8 cellular contexts compared by ENCODE assay signal in genomic region chr4:56907489-56908205, GRCh38. TPM values are rescaled to one million over a fixed set of nuclear protein-coding genes. Genes with fewer than 3 reads are reported as not detected.
DNase-seq lines count a peak whose midpoint lies in the region; ATAC-seq and TF ChIP-seq lines count a peak whose summit lies in the region.

REST (plus strand) TSS chr4:56907900; CDS start chr4:56910639, 2,739 bp downstream.

- peaks cover 15% of the 10 kb centered on the region for H3K36me3 Mint-ChIP-seq in WTC11

- H3K36me3 ChIP-seq in mammary epithelial cell (ENCODE audit: insufficient read depth, low read length) (no peaks in the 10 kb centered on the region), smooth muscle cell (ENCODE audit: low read depth) (no peaks in the 10 kb centered on the region)

- peaks cover 9% of the 10 kb centered on the region for H3F3A ChIP-seq in smooth muscle cell (ENCODE audit: low read depth)

- peak within 1 kb of the TSS; percentile 93 for H3K4me2 ChIP-seq in mammary epithelial cell (ENCODE audit: insufficient read depth, low read depth, low read length)
- H3K4me2 ChIP-seq in smooth muscle cell = peak within 1 kb of the TSS; percentile 88

- intact Hi-C loops in mammary epithelial cell (cut with micrococcal nuclease) = loop anchor here (2.0 kb wide), 1 partner anchor 29 kb away; no protein-coding TSS in a partner anchor

- peak within 1 kb of the TSS; percentile 77 for H3K4me3 Mint-ChIP-seq in WTC11

- ATAC-seq in GM18498 (IDR thresholded peaks at IDR 0.05; ENCODE audit: unreplicated experiment) (peak; percentile 60), WTC11 (peak; percentile 79)

- H3K9ac ChIP-seq in mammary epithelial cell (ENCODE audit: insufficient read depth, low read length) (peak within 1 kb of the TSS; percentile 37), smooth muscle cell (ENCODE audit: low read depth) (peak within 1 kb of the TSS; percentile 58)

- TF ChIP-seq CTCF in HFF-Myc (IDR thresholded peaks at IDR 0.05; ENCODE audit: low read depth, low read length, missing control alignments) (no peak), WTC11 (IDR thresholded peaks at IDR 0.05) (no peak), mammary epithelial cell (conservative IDR thresholded peaks at IDR 0.05 in 1 of 2, IDR thresholded peaks at IDR 0.05 in 1 of 2; ENCODE audit: extremely low read depth in 1 of 2, insufficient read depth in 1 of 2, low read depth in 1 of 2, low read length in 2 of 2) (no peak), smooth muscle cell (IDR thresholded peaks at IDR 0.05; ENCODE audit: borderline replicate concordance, insufficient read depth, poor library complexity, severe bottlenecking) (no peak)

- no peaks in the 10 kb centered on the region for H4K20me1 ChIP-seq in mammary epithelial cell (ENCODE audit: insufficient read depth, low read length)
- peaks cover 34% of the 10 kb centered on the region for H4K20me1 ChIP-seq in smooth muscle cell (ENCODE audit: low read depth)

- H3K27me3 Mint-ChIP-seq in WTC11 (ENCODE audit: low read depth) = peaks cover 31% of the 10 kb centered on the region

- H3K4me1 Mint-ChIP-seq in WTC11 = peaks cover 56% of the 10 kb centered on the region

- peak within 1 kb of the TSS; percentile 93 for H3K27ac Mint-ChIP-seq in WTC11

- H3K9me3 Mint-ChIP-seq in WTC11 = no peaks in the 10 kb centered on the region

- POLR2A ChIA-PET in WTC11 (lab: Charles Lee) = interaction anchor here (0.6 to 2.0 kb wide), 6 partner anchors 15 to 70 kb away, joined by 3 to 18 read pairs (median 3); partner anchors contain the start of genes NOA1 and POLR2B

- H3K27me3 ChIP-seq in mammary epithelial cell (ENCODE audit: insufficient read depth, low read length) (peaks cover 2% of the 10 kb centered on the region), smooth muscle cell (ENCODE audit: low read depth) (no peaks in the 10 kb centered on the region)

- peak within 1 kb of the TSS; percentile 83 for H2AFZ ChIP-seq in mammary epithelial cell (ENCODE audit: low read depth, low read length)
- H2AFZ ChIP-seq in smooth muscle cell (ENCODE audit: low read depth) = peak within 1 kb of the TSS; percentile 96

- H3K79me2 ChIP-seq in mammary epithelial cell (ENCODE audit: insufficient read depth, low read length) (peaks cover 44% of the 10 kb centered on the region), smooth muscle cell (ENCODE audit: low read depth) (peaks cover 38% of the 10 kb centered on the region)

- H3K27ac ChIP-seq in mammary epithelial cell (ENCODE audit: insufficient read depth, low read depth, low read length) (peak within 1 kb of the TSS; percentile 63), smooth muscle cell (ENCODE audit: low read depth) (peak within 1 kb of the TSS; percentile 85)

- CTCF ChIA-PET in WTC11 (lab: Charles Lee) (interaction anchor here (0.8 to 2.1 kb wide), 10 partner anchors 33 to 283 kb away, joined by 3 to 11 read pairs (median 6); partner anchors contain the start of genes NOA1, POLR2B and SPINK2), mammary epithelial cell (lab: Charles Lee; ENCODE audit: low non-redundant PET) (interaction anchor here (0.6 kb wide), 1 partner anchor 443 kb away, joined by 5 read pairs; no protein-coding TSS in a partner anchor)

- in situ Hi-C loops in mammary epithelial cell (cut with MboI; ENCODE audit: low sequenced_read_pairs in 2 of 2) = no loop called here

- H3K4me3 ChIP-seq in HFF-Myc (replicated peaks; ENCODE audit: low read depth, low read length) = peak within 1 kb of the TSS; percentile 86
- H3K4me3 ChIP-seq in mammary epithelial cell (replicated peaks in 1 of 3; ENCODE audit: insufficient read depth in 1 of 3, low read depth in 2 of 3, low read length in 3 of 3) = peak within 1 kb of the TSS; percentile 68 to 92 (median 90)
- H3K4me3 ChIP-seq in smooth muscle cell = peak within 1 kb of the TSS; percentile 99

- 0% methylated on average over 4 of the region's 74 CpGs for WGBS in mammary epithelial cell (ENCODE audit: low coverage, missing lambda C conversion rate)
- WGBS in smooth muscle cell (ENCODE audit: low lambda C conversion rate) = 1% methylated on average over 54 of the region's 74 CpGs

- no peaks in the 10 kb centered on the region for H3K9me3 ChIP-seq in mammary epithelial cell (replicated peaks; ENCODE audit: insufficient read depth, low read length)
- no peaks in the 10 kb centered on the region for H3K9me3 ChIP-seq in smooth muscle cell (replicated peaks; ENCODE audit: low read depth)

- no peak for DNase-seq in HFF-Myc (ENCODE audit: extremely low read depth, low read depth)
- peak; percentile 82 for DNase-seq in NAMALWA (ENCODE audit: low spot score)
- peak; percentile 91 for DNase-seq in WTC11 (ENCODE audit: low spot score)
- peak; percentile 55 for DNase-seq in mammary epithelial cell
- peak; percentile 89 for DNase-seq in iPS-NIHi7 (ENCODE audit: extremely low spot score)
- peak; percentile 52 for DNase-seq in smooth muscle cell (lab: John Stamatoyannopoulos, UW; ENCODE audit: unreplicated experiment)
- no peak for DNase-seq in middle frontal gyrus (ENCODE audit: extremely low spot score, low spot score)

- H3K4me1 ChIP-seq in mammary epithelial cell (ENCODE audit: insufficient read depth, low read length) (peaks cover 15% of the 10 kb centered on the region), smooth muscle cell (ENCODE audit: low read depth) (peaks cover 21% of the 10 kb centered on the region)

- BruUV-seq in mammary epithelial cell (replicated peaks; lab: Mats Ljungman, UMichigan) = no TSS peak

- dilution Hi-C loops in mammary epithelial cell (cut with HindIII; ENCODE audit: low sequenced_read_pairs) = no loop called here

TF ChIP-seq in WTC11, 78 proteins besides CTCF, POLR2A, EP300 and RAD21:
- TF ChIP-seq ATF6 (CRISPR knock-in tag; IDR thresholded peaks at IDR 0.05) (no peak), SP1 (CRISPR knock-in tag; conservative IDR thresholded peaks at IDR 0.05) (peak; percentile 58), ZNF671 (CRISPR knock-in tag; IDR thresholded peaks at IDR 0.05) (no peak), JUN (CRISPR knock-in tag; IDR thresholded peaks at IDR 0.05) (no peak)
TF ChIP-seq in WTC11: peak in this region for 1.

RNA-seq across cellular contexts. Expression of gene REST, which starts in this region (rescaled TPM):
- total RNA-seq in WTC11 (2021) (73.9 to 76.4 TPM (median 75.1 TPM) in 3 replicates), mammary epithelial cell (10 to 100 TPM; 45.6 to 52.2 TPM), smooth muscle cell (53.8 and 61.0 TPM in 2 replicates)
- polyA plus RNA-seq in mammary epithelial cell (18.2 TPM), smooth muscle cell (58.5 and 70.9 TPM in 2 replicates)
- polyA minus RNA-seq in mammary epithelial cell = 35.1 TPM

Comparison
In these comparisons a context has a peak if more than half of its experiments do, and no peak if none do; other contexts are left out.
1. DNase-seq: peak in NAMALWA (single experiment), WTC11 (single experiment), mammary epithelial cell (single experiment), iPS-NIHi7 (single experiment) and smooth muscle cell (single experiment); none in HFF-Myc (single experiment) and middle frontal gyrus (single experiment).
2. Peak in every context shown above with its lines, with median percentiles within 50 percentile points of each other: H3K4me3 ChIP-seq.